Comparison of ENCODE assay signal across 3 cellular contexts in the genomic region with DNA sequence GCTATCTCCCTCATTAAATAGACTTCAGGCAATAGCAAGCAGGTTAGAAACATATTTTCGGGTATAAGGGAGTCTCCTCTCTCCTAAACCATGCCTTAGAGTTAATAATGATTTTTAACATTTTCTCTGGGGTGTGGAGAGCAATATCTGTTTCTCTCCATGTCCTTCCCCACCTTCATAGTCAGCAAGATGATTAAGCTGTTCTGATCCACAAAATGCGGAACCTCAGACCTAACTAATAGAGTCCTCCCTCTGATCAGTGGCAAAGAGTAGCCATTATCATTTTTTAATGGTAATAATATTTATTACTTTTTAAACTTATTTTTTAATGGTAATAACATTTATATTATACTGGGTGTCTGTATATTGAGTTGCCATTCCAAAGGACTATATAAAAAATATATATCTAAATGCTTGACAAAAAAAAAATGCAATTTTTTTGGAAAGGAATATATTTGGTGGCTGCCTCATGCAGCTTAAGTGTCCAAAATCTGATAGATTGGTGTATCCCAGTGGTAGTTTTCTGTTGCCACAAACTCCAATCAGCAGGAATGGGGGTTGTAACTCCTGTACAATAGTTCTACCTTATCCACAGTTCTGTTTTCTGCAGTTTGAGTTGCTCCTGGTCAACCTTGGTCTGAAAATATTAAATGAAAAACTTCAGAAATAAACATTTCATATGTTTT.
TF ChIP-seq lines count a peak whose summit lies in the region.

No MANE protein-coding gene starts in this region.

TF ChIP-seq in HCT116, 20 proteins besides CTCF, POLR2A, EP300 and RAD21 (continues in another document):
- TF ChIP-seq ATF3 (IDR thresholded peaks at IDR 0.05) (no peak), ZBTB33 (IDR thresholded peaks at IDR 0.05; ENCODE audit: extremely low read depth, insufficient replicate concordance, low read length) (no peak), MAX (IDR thresholded peaks at IDR 0.05) (no peak), CBX3 (IDR thresholded peaks at IDR 0.05; ENCODE audit: low read depth) (no peak), YY1 (IDR thresholded peaks at IDR 0.05; ENCODE audit: extremely low read depth, insufficient replicate concordance, low read depth, low read length) (no peak), SP1 (IDR thresholded peaks at IDR 0.05; ENCODE audit: low read depth) (no peak), CEBPB (IDR thresholded peaks at IDR 0.05; ENCODE audit: low read depth) (no peak), ELF1 (IDR thresholded peaks at IDR 0.05; ENCODE audit: borderline replicate concordance, low read depth) (no peak), SIN3A (IDR thresholded peaks at IDR 0.05; ENCODE audit: low read depth) (no peak), ZNF274 (IDR thresholded peaks at IDR 0.05; ENCODE audit: low read depth, low read length) (no peak), SRF (IDR thresholded peaks at IDR 0.05; ENCODE audit: low read depth) (no peak), ZFX (IDR thresholded peaks at IDR 0.05) (no peak), EZH2 (IDR thresholded peaks at IDR 0.05) (no peak)
- TF ChIP-seq, protein P1, sequence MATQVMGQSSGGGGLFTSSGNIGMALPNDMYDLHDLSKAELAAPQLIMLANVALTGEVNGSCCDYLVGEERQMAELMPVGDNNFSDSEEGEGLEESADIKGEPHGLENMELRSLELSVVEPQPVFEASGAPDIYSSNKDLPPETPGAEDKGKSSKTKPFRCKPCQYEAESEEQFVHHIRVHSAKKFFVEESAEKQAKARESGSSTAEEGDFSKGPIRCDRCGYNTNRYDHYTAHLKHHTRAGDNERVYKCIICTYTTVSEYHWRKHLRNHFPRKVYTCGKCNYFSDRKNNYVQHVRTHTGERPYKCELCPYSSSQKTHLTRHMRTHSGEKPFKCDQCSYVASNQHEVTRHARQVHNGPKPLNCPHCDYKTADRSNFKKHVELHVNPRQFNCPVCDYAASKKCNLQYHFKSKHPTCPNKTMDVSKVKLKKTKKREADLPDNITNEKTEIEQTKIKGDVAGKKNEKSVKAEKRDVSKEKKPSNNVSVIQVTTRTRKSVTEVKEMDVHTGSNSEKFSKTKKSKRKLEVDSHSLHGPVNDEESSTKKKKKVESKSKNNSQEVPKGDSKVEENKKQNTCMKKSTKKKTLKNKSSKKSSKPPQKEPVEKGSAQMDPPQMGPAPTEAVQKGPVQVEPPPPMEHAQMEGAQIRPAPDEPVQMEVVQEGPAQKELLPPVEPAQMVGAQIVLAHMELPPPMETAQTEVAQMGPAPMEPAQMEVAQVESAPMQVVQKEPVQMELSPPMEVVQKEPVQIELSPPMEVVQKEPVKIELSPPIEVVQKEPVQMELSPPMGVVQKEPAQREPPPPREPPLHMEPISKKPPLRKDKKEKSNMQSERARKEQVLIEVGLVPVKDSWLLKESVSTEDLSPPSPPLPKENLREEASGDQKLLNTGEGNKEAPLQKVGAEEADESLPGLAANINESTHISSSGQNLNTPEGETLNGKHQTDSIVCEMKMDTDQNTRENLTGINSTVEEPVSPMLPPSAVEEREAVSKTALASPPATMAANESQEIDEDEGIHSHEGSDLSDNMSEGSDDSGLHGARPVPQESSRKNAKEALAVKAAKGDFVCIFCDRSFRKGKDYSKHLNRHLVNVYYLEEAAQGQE (IDR thresholded peaks at IDR 0.05; ENCODE audit: low read depth): no peak

TF ChIP-seq in endothelial cell of umbilical vein, 7 proteins besides CTCF, POLR2A, EP300 and RAD21:
- TF ChIP-seq POLR2AphosphoS5 (IDR thresholded peaks at IDR 0.05; ENCODE audit: insufficient read depth, low read depth, low read length): no peak

TF ChIP-seq in GM12891, 5 proteins besides CTCF, POLR2A, EP300 and RAD21:
- TF ChIP-seq POU2F2 (IDR thresholded peaks at IDR 0.05; ENCODE audit: low read depth, low read length): no peak
- TF ChIP-seq POLR2AphosphoS5 (IDR thresholded peaks at IDR 0.05; ENCODE audit: low read depth, low read length): no peak
